Comparison of ENCODE assay signal across 1 cellular context in genomic region chr17:43546317-43547188, GRCh38.
TF ChIP-seq lines count a peak whose summit lies in the region.

Gene ETV4 (minus strand): TSS chr17:43546340. CDS start chr17:43545617, 723 bp downstream.

TF ChIP-seq in HepG2, 621 proteins besides CTCF, POLR2A, EP300 and RAD21 (continued from another document and continues in another):
- TF ChIP-seq ARID5B (CRISPR knock-in tag; IDR thresholded peaks at IDR 0.05) = peak; percentile 13; the same call in 1 of the 2 replicates
- peak; percentile 9 for TF ChIP-seq CCAR2 (optimal IDR thresholded peaks at IDR 0.05; ENCODE audit: low read depth, low read length)
- no peak for TF ChIP-seq ZNF672 (CRISPR knock-in tag; IDR thresholded peaks at IDR 0.05)
- 0 out of 2 replicates have a peak, but pooled peaks have one; percentile 55 for TF ChIP-seq DMTF1 (CRISPR knock-in tag; IDR thresholded peaks at IDR 0.05)
- TF ChIP-seq ZNF788 (CRISPR knock-in tag; IDR thresholded peaks at IDR 0.05; ENCODE audit: borderline replicate concordance) = 0 out of 2 replicates have a peak, but pooled peaks have one; percentile 25
- no peak for TF ChIP-seq GMEB2 (CRISPR knock-in tag; IDR thresholded peaks at IDR 0.05; ENCODE audit: low read depth)
- TF ChIP-seq ZSCAN5A (CRISPR knock-in tag; IDR thresholded peaks at IDR 0.05; ENCODE audit: borderline replicate concordance) = 0 out of 2 replicates have a peak, but pooled peaks have one; percentile 25
- 0 out of 2 replicates have a peak, but pooled peaks have one; percentile 3 for TF ChIP-seq KAT7 (CRISPR knock-in tag; IDR thresholded peaks at IDR 0.05; ENCODE audit: borderline replicate concordance)
- TF ChIP-seq KDM5A (IDR thresholded peaks at IDR 0.05; ENCODE audit: borderline replicate concordance, low read length) = peak; percentile 47; the same call in 1 of the 2 replicates
- no peak for TF ChIP-seq AFF4 (CRISPR knock-in tag; IDR thresholded peaks at IDR 0.05)
- no peak for TF ChIP-seq ZFP36L2 (CRISPR knock-in tag; IDR thresholded peaks at IDR 0.05)
- 0 out of 2 replicates have a peak, but pooled peaks have one; percentile 4 for TF ChIP-seq MTF2 (CRISPR knock-in tag; IDR thresholded peaks at IDR 0.05; ENCODE audit: borderline replicate concordance)
- TF ChIP-seq POGK (CRISPR knock-in tag; conservative IDR thresholded peaks at IDR 0.05) = 0 out of 2 replicates have a peak, but pooled peaks have one; percentile 14
- TF ChIP-seq ZNF530 (CRISPR knock-in tag; IDR thresholded peaks at IDR 0.05; ENCODE audit: low read depth) = no peak
- peak; percentile 19; the same call in 1 of the 2 replicates for TF ChIP-seq HDAC2 (CRISPR knock-in tag; IDR thresholded peaks at IDR 0.05)
- TF ChIP-seq PHF5A (CRISPR knock-in tag; IDR thresholded peaks at IDR 0.05; ENCODE audit: low read depth, unreplicated experiment) = peak; percentile 78
- TF ChIP-seq ZNF768 (CRISPR knock-in tag; IDR thresholded peaks at IDR 0.05) = peak; percentile 90
- TF ChIP-seq MEIS2 (CRISPR knock-in tag; IDR thresholded peaks at IDR 0.05) = 0 out of 2 replicates have a peak, but pooled peaks have one; percentile 12
- no peak for TF ChIP-seq ZFP91 (CRISPR knock-in tag; IDR thresholded peaks at IDR 0.05; ENCODE audit: borderline replicate concordance)
- 0 out of 2 replicates have a peak, but pooled peaks have one; percentile 65 for TF ChIP-seq ZBTB10 (CRISPR knock-in tag; IDR thresholded peaks at IDR 0.05; ENCODE audit: borderline replicate concordance)
- no peak for TF ChIP-seq ZNF446 (CRISPR knock-in tag; IDR thresholded peaks at IDR 0.05)
- TF ChIP-seq HMGXB3 (CRISPR knock-in tag; IDR thresholded peaks at IDR 0.05; ENCODE audit: borderline replicate concordance) = no peak
- TF ChIP-seq AGO1 (IDR thresholded peaks at IDR 0.05; ENCODE audit: low read depth, low read length, poor library complexity, severe bottlenecking) = peak; percentile 17
- TF ChIP-seq ARNTL (CRISPR knock-in tag; IDR thresholded peaks at IDR 0.05) = no peak
- no peak for TF ChIP-seq MAFK (conservative IDR thresholded peaks at IDR 0.05 in 1 of 2, IDR thresholded peaks at IDR 0.05 in 1 of 2; ENCODE audit: low read length in 2 of 2)
- TF ChIP-seq ZNF747 (CRISPR knock-in tag; IDR thresholded peaks at IDR 0.05; ENCODE audit: borderline replicate concordance) = peak; percentile 86
- no peak for TF ChIP-seq ARID2 (CRISPR knock-in tag; IDR thresholded peaks at IDR 0.05; ENCODE audit: borderline replicate concordance)
